Comparison of ENCODE assay signal across 9 cellular contexts in the genomic region with DNA sequence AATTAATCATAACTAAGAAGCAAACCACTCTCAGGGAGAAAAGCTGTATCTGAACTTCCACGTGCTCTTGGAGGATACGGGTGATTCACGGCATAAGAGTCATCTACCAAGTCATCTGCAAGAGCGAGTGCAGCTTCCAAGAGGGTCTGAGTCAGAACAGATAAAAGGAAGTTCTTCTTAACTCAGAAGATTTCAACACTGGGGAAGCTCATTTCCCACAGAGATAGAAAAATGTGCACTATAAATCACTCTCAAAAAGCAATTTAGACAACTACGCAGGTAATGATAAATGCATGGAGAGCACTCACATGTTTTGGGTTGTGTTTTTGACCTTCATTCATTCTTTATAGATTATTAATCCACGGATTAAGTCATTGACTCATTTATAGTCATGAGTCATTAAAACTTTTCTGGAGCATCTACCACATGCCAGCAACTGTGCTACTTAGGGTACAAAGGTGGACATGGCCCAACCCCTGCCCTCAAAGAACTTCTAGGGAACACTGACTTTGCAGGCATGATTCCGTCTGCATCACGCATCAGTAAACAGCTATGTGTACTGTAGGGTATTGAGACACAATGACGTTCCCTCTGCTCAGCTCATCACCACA. TPM values are rescaled to one million over a fixed set of nuclear protein-coding genes. Genes with fewer than 3 reads are reported as not detected.
DNase-seq lines count a peak whose midpoint lies in the region; ATAC-seq and TF ChIP-seq lines count a peak whose summit lies in the region.
"Had no signal": no experiment of that assay in that cellular context is flagged by ENCODE, and none has a peak within 500 bp of the region (broad histone marks: within the 10 kb centered on the region; RNA-seq: fewer than 3 reads in every experiment).

No MANE protein-coding gene starts in this region.

- H3K4me3 Mint-ChIP-seq in activated T-cell treated with anti-CD3 and anti-CD28 coated beads, Interleukin-2, amount 50 U/mL, for 72 hours, result no peak overlapping the region
- H3K4me3 Mint-ChIP-seq: T-helper 1 cell treated with Interleukin-12 subunit alpha and Interleukin-12 subunit beta and Interleukin-4 antibody, amounts not matched to agents 30 μg/mL and 1 μg/mL, for 36 hours had no signal

- H3K27me3 Mint-ChIP-seq in activated T-cell treated with anti-CD3 and anti-CD28 coated beads, Interleukin-2, amount 50 U/mL, for 72 hours (ENCODE audit: low read depth), result peaks cover 13% of the 10 kb centered on the region

- no peak overlapping the region for H3K27ac Mint-ChIP-seq in activated T-cell treated with anti-CD3 and anti-CD28 coated beads, Interleukin-2, amount 50 U/mL, for 72 hours
- H3K27ac Mint-ChIP-seq: T-helper 1 cell treated with Interleukin-12 subunit alpha and Interleukin-12 subunit beta and Interleukin-4 antibody, amounts not matched to agents 30 μg/mL and 1 μg/mL, for 36 hours had no signal

- peak; percentile 98 to 99 for ATAC-seq in activated T-cell treated with anti-CD3 and anti-CD28 coated beads, Interleukin-2, amount 50 U/mL, for 72 hours (replicated peaks in 1 of 2)
- ATAC-seq in SK-N-SH treated with all-trans-retinoic acid at 6 μM for 48 hours, result peak; percentile 98
- ATAC-seq in HG03196 (IDR thresholded peaks at IDR 0.05; ENCODE audit: unreplicated experiment), result no peak
- ATAC-seq in GM21825 (IDR thresholded peaks at IDR 0.05; ENCODE audit: unreplicated experiment), result no peak

- H3K4me3 ChIP-seq in fibroblast of pulmonary artery (replicated peaks; ENCODE audit: low read depth, low read length), result no peak overlapping the region

- H3K36me3 Mint-ChIP-seq in activated T-cell treated with anti-CD3 and anti-CD28 coated beads, Interleukin-2, amount 50 U/mL, for 72 hours (ENCODE audit: insufficient read depth in 2 of 2), result no peaks in the 10 kb centered on the region

- H3K9me3 Mint-ChIP-seq in activated T-cell treated with anti-CD3 and anti-CD28 coated beads, Interleukin-2, amount 50 U/mL, for 72 hours, result peaks cover 0 to 3% of the 10 kb centered on the region in 2 donors
- H3K9me3 Mint-ChIP-seq: T-helper 1 cell treated with Interleukin-12 subunit alpha and Interleukin-12 subunit beta and Interleukin-4 antibody, amounts not matched to agents 30 μg/mL and 1 μg/mL, for 36 hours had no signal

- peaks cover 20% of the 10 kb centered on the region for H3K4me1 Mint-ChIP-seq in activated T-cell treated with anti-CD3 and anti-CD28 coated beads, Interleukin-2, amount 50 U/mL, for 72 hours (ENCODE audit: low read depth)

- DNase-seq in activated T-cell treated with anti-CD3 and anti-CD28 coated beads, Interleukin-2, amount 50 U/mL, for 72 hours, result peak; percentile 12 to 56
- DNase-seq in activated T-cell treated with anti-CD3 and anti-CD28 coated beads, Interleukin-2, amount 50 U/mL, for 1 hour, result no peak
- DNase-seq in fibroblast of pulmonary artery (ENCODE audit: low read depth) (peak; percentile 97), smooth muscle cell of the brain vasculature (ENCODE audit: low read depth, low spot score) (peak; percentile 67), NCI-H2029 treated with DMSO at 0.1 percent for 48 hours (lab: John Stamatoyannopoulos, UW) (no peak)

- no peak for TF ChIP-seq CTCF in fibroblast of pulmonary artery (IDR thresholded peaks at IDR 0.05; ENCODE audit: low read length, missing control alignments)

TF ChIP-seq in SK-N-SH treated with all-trans-retinoic acid at 6 μM for 48 hours, 23 proteins besides CTCF, POLR2A, EP300 and RAD21:
- TF ChIP-seq, protein P1, sequence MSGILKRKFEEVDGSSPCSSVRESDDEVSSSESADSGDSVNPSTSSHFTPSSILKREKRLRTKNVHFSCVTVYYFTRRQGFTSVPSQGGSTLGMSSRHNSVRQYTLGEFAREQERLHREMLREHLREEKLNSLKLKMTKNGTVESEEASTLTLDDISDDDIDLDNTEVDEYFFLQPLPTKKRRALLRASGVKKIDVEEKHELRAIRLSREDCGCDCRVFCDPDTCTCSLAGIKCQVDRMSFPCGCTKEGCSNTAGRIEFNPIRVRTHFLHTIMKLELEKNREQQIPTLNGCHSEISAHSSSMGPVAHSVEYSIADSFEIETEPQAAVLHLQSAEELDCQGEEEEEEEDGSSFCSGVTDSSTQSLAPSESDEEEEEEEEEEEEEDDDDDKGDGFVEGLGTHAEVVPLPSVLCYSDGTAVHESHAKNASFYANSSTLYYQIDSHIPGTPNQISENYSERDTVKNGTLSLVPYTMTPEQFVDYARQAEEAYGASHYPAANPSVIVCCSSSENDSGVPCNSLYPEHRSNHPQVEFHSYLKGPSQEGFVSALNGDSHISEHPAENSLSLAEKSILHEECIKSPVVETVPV (CRISPR knock-in tag; IDR thresholded peaks at IDR 0.05), result no peak
- no peak for TF ChIP-seq ZNF8 (CRISPR knock-in tag; IDR thresholded peaks at IDR 0.05)
- peak; percentile 85; the same call in 1 of the 2 replicates for TF ChIP-seq TOX (CRISPR knock-in tag; IDR thresholded peaks at IDR 0.05; ENCODE audit: borderline replicate concordance)
- TF ChIP-seq ISL1 (CRISPR knock-in tag; IDR thresholded peaks at IDR 0.05), result no peak

RNA-seq across cellular contexts. Expression of a gene that starts 20.8 kb away (rescaled TPM):
- under 1 TPM in 1 of 2 donors, not detected in 1; 0.07 TPM for total RNA-seq in activated T-cell treated with anti-CD3 and anti-CD28 coated beads, Interleukin-2, amount 50 U/mL, for 72 hours

Comparison
In these comparisons a context has a peak if more than half of its experiments do, and no peak if none do; other contexts are left out.
1. DNase-seq: peak in activated T-cell treated with anti-CD3 and anti-CD28 coated beads, Interleukin-2, amount 50 U/mL, for 72 hours (2 of 2), fibroblast of pulmonary artery (single experiment) and smooth muscle cell of the brain vasculature (single experiment); none in activated T-cell treated with anti-CD3 and anti-CD28 coated beads, Interleukin-2, amount 50 U/mL, for 1 hour (single experiment) and NCI-H2029 treated with DMSO at 0.1 percent for 48 hours (single experiment).
2. ATAC-seq: peak in activated T-cell treated with anti-CD3 and anti-CD28 coated beads, Interleukin-2, amount 50 U/mL, for 72 hours (2 of 2) and SK-N-SH treated with all-trans-retinoic acid at 6 μM for 48 hours (single experiment); none in HG03196 (single experiment) and GM21825 (single experiment).